ENCODE assay signal across 13 cellular contexts in genomic region chr2:185790361-185790760, GRCh38.
"Had no signal": no experiment of that assay in that cellular context is flagged by ENCODE, and none has a peak within 500 bp of the region (broad histone marks: within the 10 kb centered on the region; RNA-seq: fewer than 3 reads in every experiment).

No MANE protein-coding gene starts in this region.

- DNase-seq: activated CD4-positive, alpha-beta T cell treated with anti-CD3 and anti-CD28 coated beads for 1 hour; activated CD4-positive, alpha-beta T cell treated with anti-CD3 and anti-CD28 coated beads, Interleukin-2, amount 50 U/mL, for 48 hours; activated CD8-positive, alpha-beta memory T cell treated with anti-CD3 and anti-CD28 coated beads, Interleukin-2, amount 10 ng/mL, durations not matched to agents 7 days and 5 days; activated gamma-delta T cell; activated T-cell treated with anti-CD3 and anti-CD28 coated beads, Interleukin-2, amount 50 U/mL, for 24 hours; amygdala; glutamatergic neuron; left cardiac atrium; naive B cell; retina had no signal

- FAIRE-seq: endometrium, urothelium cell line had no signal

- ATAC-seq: activated CD8-positive, alpha-beta memory T cell treated with anti-CD3 and anti-CD28 coated beads, Interleukin-2, amount 10 ng/mL, durations not matched to agents 7 days and 5 days; esophagus mucosa; left cardiac atrium had no signal
